In the genomic region with DNA sequence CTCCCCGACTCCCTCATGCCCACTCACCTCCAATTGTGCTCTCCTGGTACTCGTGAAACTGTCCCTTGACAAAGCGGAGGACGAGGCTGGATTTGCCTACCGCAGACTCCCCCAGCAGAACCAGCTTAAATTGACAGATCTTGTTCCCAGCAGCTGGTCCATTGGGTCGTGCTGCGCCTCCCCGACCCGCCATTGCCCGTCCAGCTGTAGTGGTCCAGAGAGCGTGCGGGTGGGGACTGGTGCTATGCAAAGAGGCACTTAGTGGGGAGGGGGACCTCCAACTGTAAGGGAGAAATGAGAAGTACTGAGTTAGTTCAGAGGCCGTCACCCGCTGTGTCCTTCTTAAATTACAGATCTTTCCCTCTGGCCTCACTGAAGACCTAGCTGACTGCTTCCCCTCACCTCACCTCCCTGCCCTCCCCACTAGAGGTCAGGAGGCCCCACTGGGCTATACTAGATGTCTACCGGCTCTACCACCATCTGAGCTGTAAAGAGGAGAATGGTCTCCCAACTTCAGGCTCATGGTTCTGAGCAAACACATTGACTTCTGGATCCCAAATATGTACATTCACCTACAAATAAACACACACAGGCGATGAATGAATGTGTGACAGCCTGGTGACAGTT, we compare ENCODE assay signal across 14 cellular contexts. TPM values are rescaled to one million over a fixed set of nuclear protein-coding genes. Genes with fewer than 3 reads are reported as not detected.
DNase-seq lines count a peak whose midpoint lies in the region; ATAC-seq and TF ChIP-seq lines count a peak whose summit lies in the region.
"Had no signal": no experiment of that assay in that cellular context is flagged by ENCODE, and none has a peak within 500 bp of the region (broad histone marks: within the 10 kb centered on the region; RNA-seq: fewer than 3 reads in every experiment).

No MANE protein-coding gene starts in this region.

- H3K9me3 ChIP-seq in A673 (ENCODE audit: low read depth, low read length, poor library complexity, severe bottlenecking), result no peaks in the 10 kb centered on the region

- CTCF ChIA-PET in A673 (lab: Charles Lee), result no interaction called here

- H3K27me3 Mint-ChIP-seq in stimulated activated naive CD8-positive, alpha-beta T cell treated with anti-CD3 and anti-CD28 coated beads, Interleukin-15, Interleukin-2, amounts not matched to agents 100 ng/mL and 50 ng/mL, for 24 hours, result no peaks in the 10 kb centered on the region
- H3K27me3 Mint-ChIP-seq in stimulated activated naive CD8-positive, alpha-beta T cell treated with anti-CD3 and anti-CD28 coated beads, Interleukin-15, amount 100 ng/mL, for 72 hours, result no peaks in the 10 kb centered on the region
- no peaks in the 10 kb centered on the region for H3K27me3 Mint-ChIP-seq in central memory CD8-positive, alpha-beta T cell
- H3K27me3 Mint-ChIP-seq in naive thymus-derived CD8-positive, alpha-beta T cell, result no peaks in the 10 kb centered on the region

- H3K4me1 ChIP-seq in A673 (ENCODE audit: insufficient read depth, low read length, poor library complexity, severe bottlenecking), result no peaks in the 10 kb centered on the region

- H3K36me3 ChIP-seq in A673 (ENCODE audit: insufficient read depth, low read length, poor library complexity, severe bottlenecking), result no peaks in the 10 kb centered on the region

- no peak for TF ChIP-seq CTCF in A673 (conservative IDR thresholded peaks at IDR 0.05; ENCODE audit: low read depth, low read length)

- no peaks in the 10 kb centered on the region for H3K9me3 Mint-ChIP-seq in stimulated activated naive CD8-positive, alpha-beta T cell treated with anti-CD3 and anti-CD28 coated beads, Interleukin-15, Interleukin-2, amounts not matched to agents 100 ng/mL and 50 ng/mL, for 24 hours
- no peaks in the 10 kb centered on the region for H3K9me3 Mint-ChIP-seq in stimulated activated naive CD8-positive, alpha-beta T cell treated with anti-CD3 and anti-CD28 coated beads, Interleukin-15, amount 100 ng/mL, for 72 hours
- no peaks in the 10 kb centered on the region for H3K9me3 Mint-ChIP-seq in central memory CD8-positive, alpha-beta T cell
- no peaks in the 10 kb centered on the region for H3K9me3 Mint-ChIP-seq in naive thymus-derived CD8-positive, alpha-beta T cell

- H3K27ac ChIP-seq in A673 (ENCODE audit: low read depth, low read length, poor library complexity, severe bottlenecking), result no peak overlapping the region

- H3K27me3 ChIP-seq in A673 (replicated peaks; ENCODE audit: insufficient read depth, low read depth, low read length, poor library complexity), result no peaks in the 10 kb centered on the region

- no peak for ATAC-seq in stimulated activated naive CD8-positive, alpha-beta T cell treated with anti-CD3 and anti-CD28 coated beads, Interleukin-15, amount 100 ng/mL, for 72 hours
- no peak for ATAC-seq in central memory CD8-positive, alpha-beta T cell (replicated peaks; ENCODE audit: extremely low read depth, poor library complexity, severe bottlenecking)
- no peak for ATAC-seq in naive thymus-derived CD8-positive, alpha-beta T cell
- no peak for ATAC-seq in GM21576 (IDR thresholded peaks at IDR 0.05; ENCODE audit: unreplicated experiment)

- peak overlapping the region; percentile 58 for H3K27ac Mint-ChIP-seq in stimulated activated naive CD8-positive, alpha-beta T cell treated with anti-CD3 and anti-CD28 coated beads, Interleukin-15, Interleukin-2, amounts not matched to agents 100 ng/mL and 50 ng/mL, for 24 hours
- H3K27ac Mint-ChIP-seq in stimulated activated naive CD8-positive, alpha-beta T cell treated with anti-CD3 and anti-CD28 coated beads, Interleukin-15, amount 100 ng/mL, for 72 hours, result peak overlapping the region in 1 of 2 donors; percentile 91
- H3K27ac Mint-ChIP-seq in central memory CD8-positive, alpha-beta T cell (ENCODE audit: low read depth), result peak overlapping the region; percentile 68
- peak overlapping the region; percentile 10 to 89 (median 56) for H3K27ac Mint-ChIP-seq in naive thymus-derived CD8-positive, alpha-beta T cell

- no TSS peak for BruUV-seq in A673 (replicated peaks; lab: Mats Ljungman, UMichigan)

- H3K4me3 ChIP-seq in A673 (ENCODE audit: low read depth, low read length, poor library complexity, severe bottlenecking), result no peak overlapping the region

- DNase-seq in stimulated activated naive CD8-positive, alpha-beta T cell treated with anti-CD3 and anti-CD28 coated beads, Interleukin-15, amount 100 ng/mL, for 72 hours, result no peak
- DNase-seq in central memory CD8-positive, alpha-beta T cell (ENCODE audit: low spot score in 2 of 2), result no peak
- no peak for DNase-seq in naive thymus-derived CD8-positive, alpha-beta T cell
- DNase-seq in glomerular visceral epithelial cell (ENCODE audit: extremely low spot score) (no peak), A673 (ENCODE audit: low spot score) (no peak)
- no peak for DNase-seq in activated CD4-positive, alpha-beta T cell treated with anti-CD3 and anti-CD28 coated beads for 1 hour
- DNase-seq: activated naive CD4-positive, alpha-beta T cell treated with anti-CD3 and anti-CD28 coated beads, Interleukin-2, amount 50 U/mL, for 16 hours; effector CD8-positive, alpha-beta T cell; HCEC 1CT; NCI-H2227 treated with DMSO at 0.1 percent for 48 hours; SHP77; stimulated activated CD4-positive, alpha-beta T cell treated with anti-CD3 and anti-CD28 coated beads, Interleukin-12 subunit alpha, Interleukin-12 subunit beta, amount 100 ng/mL, for 4 hours had no signal

- POLR2A ChIA-PET in naive thymus-derived CD8-positive, alpha-beta T cell (lab: Charles Lee), result interaction anchor here (1.1 kb wide), 1 partner anchor 145 kb away, joined by 3 read pairs; no protein-coding TSS in a partner anchor
- POLR2A ChIA-PET in A673 (lab: Charles Lee; ENCODE audit: low non-redundant PET), result no interaction called here

- H3K4me3 Mint-ChIP-seq in stimulated activated naive CD8-positive, alpha-beta T cell treated with anti-CD3 and anti-CD28 coated beads, Interleukin-15, Interleukin-2, amounts not matched to agents 100 ng/mL and 50 ng/mL, for 24 hours, result no peak overlapping the region
- H3K4me3 Mint-ChIP-seq in stimulated activated naive CD8-positive, alpha-beta T cell treated with anti-CD3 and anti-CD28 coated beads, Interleukin-15, amount 100 ng/mL, for 72 hours, result no peak overlapping the region
- H3K4me3 Mint-ChIP-seq in central memory CD8-positive, alpha-beta T cell, result no peak overlapping the region
- peak overlapping the region in 1 of 10 donors; percentile 21 for H3K4me3 Mint-ChIP-seq in naive thymus-derived CD8-positive, alpha-beta T cell

- intact Hi-C loops in A673 (cut with micrococcal nuclease; ENCODE audit: unreplicated experiment), result no loop called here

- H3K4me1 Mint-ChIP-seq in stimulated activated naive CD8-positive, alpha-beta T cell treated with anti-CD3 and anti-CD28 coated beads, Interleukin-15, Interleukin-2, amounts not matched to agents 100 ng/mL and 50 ng/mL, for 24 hours (ENCODE audit: low read depth), result peaks cover 53% of the 10 kb centered on the region
- peaks cover 46% of the 10 kb centered on the region for H3K4me1 Mint-ChIP-seq in stimulated activated naive CD8-positive, alpha-beta T cell treated with anti-CD3 and anti-CD28 coated beads, Interleukin-15, amount 100 ng/mL, for 72 hours
- peaks cover 30% of the 10 kb centered on the region for H3K4me1 Mint-ChIP-seq in central memory CD8-positive, alpha-beta T cell
- peaks cover 21 to 50% (median 42%) of the 10 kb centered on the region in 4 donors for H3K4me1 Mint-ChIP-seq in naive thymus-derived CD8-positive, alpha-beta T cell

- H3K36me3 Mint-ChIP-seq in stimulated activated naive CD8-positive, alpha-beta T cell treated with anti-CD3 and anti-CD28 coated beads, Interleukin-15, Interleukin-2, amounts not matched to agents 100 ng/mL and 50 ng/mL, for 24 hours (ENCODE audit: low read depth), result peaks cover 49% of the 10 kb centered on the region
- H3K36me3 Mint-ChIP-seq in central memory CD8-positive, alpha-beta T cell (ENCODE audit: insufficient read depth), result peaks cover 51% of the 10 kb centered on the region
- H3K36me3 Mint-ChIP-seq in naive thymus-derived CD8-positive, alpha-beta T cell, result peaks cover 0 to 59% (median 10%) of the 10 kb centered on the region in 3 donors

RNA-seq across cellular contexts. Expression of gene HSPB9, which starts 7.8 kb away (rescaled TPM):
- not detected for total RNA-seq in naive thymus-derived CD8-positive, alpha-beta T cell
- not detected for polyA plus RNA-seq in naive thymus-derived CD8-positive, alpha-beta T cell
- not detected in 2 replicates for total RNA-seq in A673 (2021)

RNA-seq across cellular contexts. Expression of gene KAT2A, which starts 9.3 kb away (rescaled TPM):
- total RNA-seq in naive thymus-derived CD8-positive, alpha-beta T cell, result 10 to 100 TPM; 65.3 to 73.3 TPM
- 10 to 100 TPM in 1 of 3 donors, 1 to 10 TPM in 2; 5.1 to 11.8 (median 8.8) TPM for polyA plus RNA-seq in naive thymus-derived CD8-positive, alpha-beta T cell
- 28.6 and 30.3 TPM in 2 replicates for total RNA-seq in A673 (2021)

RNA-seq across cellular contexts. Expression of gene DHX58, which starts 17.9 kb away (rescaled TPM):
- 10 to 100 TPM; 53.1 to 57.3 TPM for total RNA-seq in naive thymus-derived CD8-positive, alpha-beta T cell
- polyA plus RNA-seq in naive thymus-derived CD8-positive, alpha-beta T cell, result 10 to 100 TPM in 2 of 3 donors, 1 to 10 TPM in 1; 7.3 to 21.7 (median 13.6) TPM
- 2.1 and 3.3 TPM in 2 replicates for total RNA-seq in A673 (2021)

RNA-seq across cellular contexts. Expression of gene RAB5C, which starts 24.4 kb away (rescaled TPM):
- 10 to 100 TPM; 63.6 to 73.5 TPM for total RNA-seq in naive thymus-derived CD8-positive, alpha-beta T cell
- 10 to 100 TPM; 57.3 to 88.4 (median 60.6) TPM for polyA plus RNA-seq in naive thymus-derived CD8-positive, alpha-beta T cell
- 65.1 and 67.5 TPM in 2 replicates for total RNA-seq in A673 (2021)

RNA-seq across cellular contexts. Expression of gene ZNF385C, which starts 32.1 kb away (rescaled TPM):
- total RNA-seq in naive thymus-derived CD8-positive, alpha-beta T cell, result under 1 TPM; 0.18 to 0.36 TPM
- polyA plus RNA-seq in naive thymus-derived CD8-positive, alpha-beta T cell, result under 1 TPM in 2 of 3 donors, not detected in 1; 0.09 to 0.10 TPM
- 0.15 and 0.17 TPM in 2 replicates for total RNA-seq in A673 (2021)

Comparison
In these comparisons a context has a peak if more than half of its experiments do, and no peak if none do; other contexts are left out.
1. RNA of gene DHX58, which starts 17.9 kb away (total RNA-seq): 53.1 to 57.3 TPM in naive thymus-derived CD8-positive, alpha-beta T cell; 2.1 to 3.3 TPM in A673; every median in the first group is over 10 times any median in the second.